Comparison of ENCODE assay signal across 8 cellular contexts in the genomic region with DNA sequence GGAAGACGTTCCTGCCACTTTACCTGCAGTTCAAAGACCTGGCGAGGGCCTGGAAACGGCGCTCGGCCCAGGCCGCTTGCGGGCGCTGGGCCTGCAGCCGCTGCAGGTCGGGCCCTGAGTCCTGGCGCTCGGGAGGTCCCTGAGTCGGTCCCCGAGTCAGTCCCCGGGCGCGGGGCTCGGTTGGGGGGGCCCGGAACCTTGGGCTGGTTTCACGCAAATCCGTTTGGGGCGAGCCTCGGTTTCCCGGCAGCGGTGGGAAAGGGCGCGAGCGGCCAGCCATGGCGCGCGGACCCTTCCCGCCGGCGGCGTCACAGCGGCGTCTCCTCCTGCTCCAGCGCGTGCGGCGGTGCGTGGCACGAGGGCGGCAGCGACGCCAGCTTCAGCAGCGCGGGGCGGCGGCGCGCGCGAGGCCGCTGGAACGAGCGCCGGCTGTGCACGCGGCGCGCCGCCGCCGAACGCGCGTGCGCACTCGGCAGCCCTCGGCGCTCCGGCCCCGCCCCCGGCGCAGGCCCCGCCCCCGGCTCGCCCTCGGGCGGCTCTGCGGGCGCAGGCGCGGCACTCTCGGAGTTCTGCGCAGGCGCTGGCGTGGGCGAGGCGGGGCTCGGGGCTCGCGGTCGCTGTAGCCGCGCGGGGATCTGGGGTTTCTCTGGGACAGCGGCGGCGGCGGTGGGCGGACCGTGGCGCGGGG. TPM values are rescaled to one million over a fixed set of nuclear protein-coding genes. Genes with fewer than 3 reads are reported as not detected.
A peak's percentile ranks its signal among the peaks of the same experiment; 100 is the strongest.
DNase-seq lines count a peak whose midpoint lies in the region; ATAC-seq and TF ChIP-seq lines count a peak whose summit lies in the region.

No MANE protein-coding gene starts in this region.

- H3K9me3 ChIP-seq in DND-41 (ENCODE audit: insufficient read depth, low read length, severe bottlenecking) = no peaks in the 10 kb centered on the region

- H3K27ac Mint-ChIP-seq in nephron progenitor cell = no peak overlapping the region

- H3K36me3 ChIP-seq in DND-41 (ENCODE audit: insufficient read depth, low read length) (peaks cover 22% of the 10 kb centered on the region), KMS-11 (ENCODE audit: insufficient read depth) (no peaks in the 10 kb centered on the region)

- H3K27me3 ChIP-seq in DND-41 (ENCODE audit: insufficient read depth, low read length, poor library complexity) = no peaks in the 10 kb centered on the region
- H3K27me3 ChIP-seq in KMS-11 (ENCODE audit: insufficient read depth, low read depth) = peaks cover 8% of the 10 kb centered on the region; the same call in 1 of the 2 replicates

- peak overlapping the region; percentile 94 for H2AFZ ChIP-seq in DND-41 (ENCODE audit: low read depth, low read length)
- peak overlapping the region; percentile 79 for H2AFZ ChIP-seq in KMS-11 (ENCODE audit: low read depth)

- peak overlapping the region; percentile 73 to 84 for H3K4me3 ChIP-seq in DND-41 (ENCODE audit: low read depth in 1 of 2, low read length in 2 of 2)
- no peak overlapping the region for H3K4me3 ChIP-seq in KMS-11 (IDR thresholded peaks at IDR 0.05; ENCODE audit: insufficient read depth, low read depth, low read length)
- peak overlapping the region; percentile 81 for H3K4me3 ChIP-seq in fibroblast of the aortic adventitia (ENCODE audit: low read depth, low read length)

- peak; percentile 88 for DNase-seq in DND-41
- DNase-seq in RPMI8226 = peak; percentile 95
- DNase-seq in activated T-helper 9 cell treated with anti-CD3 and anti-CD28 coated beads, Interleukin-2, amount 50 U/mL, for 16 hours (ENCODE audit: low read depth) = peak; percentile 88
- peak; percentile 71 for DNase-seq in fibroblast of the aortic adventitia (ENCODE audit: low read depth)
- peak; percentile 94 for DNase-seq in nephron progenitor cell
- DNase-seq in stimulated activated naive CD8-positive, alpha-beta T cell treated with anti-CD3 and anti-CD28 coated beads, Interleukin-15, Interleukin-2, amounts not matched to agents 100 U/mL and 50 U/mL, for 24 hours = peak; percentile 94

- H3K27me3 Mint-ChIP-seq in nephron progenitor cell (ENCODE audit: low read depth, poor library complexity) = peaks cover 40% of the 10 kb centered on the region

- H3K27ac ChIP-seq in DND-41 (ENCODE audit: low read length) = peak overlapping the region; percentile 94
- H3K27ac ChIP-seq in KMS-11 = peak overlapping the region; percentile 92

- TF ChIP-seq CTCF in DND-41 (IDR thresholded peaks at IDR 0.05; ENCODE audit: borderline replicate concordance, extremely low read depth, low read length, poor library complexity, severe bottlenecking) (no peak), KMS-11 (conservative IDR thresholded peaks at IDR 0.05; ENCODE audit: low read depth, low read length) (no peak), fibroblast of the aortic adventitia (IDR thresholded peaks at IDR 0.05; ENCODE audit: insufficient read depth, low read length) (no peak), nephron progenitor cell (IDR thresholded peaks at IDR 0.05) (no peak)

- peaks cover 17% of the 10 kb centered on the region for H3K4me1 Mint-ChIP-seq in nephron progenitor cell

- H3K4me3 Mint-ChIP-seq in nephron progenitor cell = peak overlapping the region; percentile 77

- H3K9ac ChIP-seq in DND-41 (ENCODE audit: low read depth, low read length) (peak overlapping the region; percentile 100), KMS-11 (peak overlapping the region; percentile 99)

- ATAC-seq in DND-41 (ENCODE audit: insufficient read depth, low read depth) = peak; percentile 72
- ATAC-seq in GM21737 (IDR thresholded peaks at IDR 0.05; ENCODE audit: unreplicated experiment) = peak; percentile 57
- peak; percentile 82 for ATAC-seq in stimulated activated naive CD8-positive, alpha-beta T cell treated with anti-CD3 and anti-CD28 coated beads, Interleukin-15, Interleukin-2, amounts not matched to agents 100 U/mL and 50 U/mL, for 24 hours

- peaks cover 5% of the 10 kb centered on the region for H3K36me3 Mint-ChIP-seq in nephron progenitor cell (ENCODE audit: low read depth)

- H3K4me2 ChIP-seq in DND-41 (ENCODE audit: insufficient read depth, low read length) (peak overlapping the region; percentile 97), KMS-11 (peak overlapping the region; percentile 80)

- no peaks in the 10 kb centered on the region for H3K9me3 Mint-ChIP-seq in nephron progenitor cell

- H3K4me1 ChIP-seq in DND-41 (ENCODE audit: insufficient read depth, low read length) (peaks cover 34% of the 10 kb centered on the region), KMS-11 (ENCODE audit: low read depth, poor library complexity, severe bottlenecking) (peaks cover 4% of the 10 kb centered on the region)

- H3K79me2 ChIP-seq in DND-41 (ENCODE audit: insufficient read depth, low read length) (peaks cover 35% of the 10 kb centered on the region), KMS-11 (ENCODE audit: insufficient read depth, low read depth) (peaks cover 24% of the 10 kb centered on the region)

- H4K20me1 ChIP-seq in DND-41 (ENCODE audit: insufficient read depth, low read length) (peaks cover 33% of the 10 kb centered on the region), KMS-11 (ENCODE audit: insufficient read depth) (no peaks in the 10 kb centered on the region)

RNA-seq across cellular contexts. Expression of gene EXOC3, which starts 29.8 kb away (rescaled TPM):
- 30.1 and 39.8 TPM in 2 replicates for total RNA-seq in fibroblast of the aortic adventitia (ENCODE audit: low replicate concordance)

RNA-seq across cellular contexts. Expression of gene SLC9A3, which starts 51.4 kb away (rescaled TPM):
- 0.25 and 1.8 TPM in 2 replicates for total RNA-seq in fibroblast of the aortic adventitia (ENCODE audit: low replicate concordance)
